25 cellular contexts compared by ENCODE assay signal in the genomic region with DNA sequence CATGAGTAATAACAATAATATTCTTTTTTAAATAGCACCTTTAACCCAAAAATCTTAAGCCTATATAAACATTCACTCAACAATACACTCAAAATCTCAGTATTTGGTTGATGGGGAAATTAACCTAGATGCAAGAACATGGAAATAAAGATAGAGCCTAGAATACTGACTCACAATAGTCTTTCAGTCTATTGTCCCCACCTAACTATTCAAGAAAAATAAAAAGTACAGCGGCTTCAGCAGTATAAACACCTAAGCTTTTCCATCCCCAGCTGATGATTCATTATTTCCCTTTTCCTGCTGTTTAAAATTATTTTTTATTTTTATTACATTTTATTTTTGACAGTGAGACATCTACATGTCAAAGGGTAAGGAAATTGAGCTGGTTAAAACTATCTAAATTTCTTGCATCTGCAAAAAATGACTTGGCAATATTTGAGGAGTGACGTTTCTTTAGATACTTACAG.
DNase-seq lines count a peak whose midpoint lies in the region; ATAC-seq, FAIRE-seq and TF ChIP-seq lines count a peak whose summit lies in the region.
"Had no signal": no experiment of that assay in that cellular context is flagged by ENCODE, and none has a peak within 500 bp of the region (broad histone marks: within the 10 kb centered on the region; RNA-seq: fewer than 3 reads in every experiment).

No MANE protein-coding gene starts in this region.

- no peak for TF ChIP-seq CTCF in endothelial cell of umbilical vein (IDR thresholded peaks at IDR 0.05; ENCODE audit: extremely low read depth in 1 of 2, insufficient read depth in 1 of 2, low read depth in 1 of 2, low read length in 2 of 2)
- no peak for TF ChIP-seq CTCF in tibial artery (IDR thresholded peaks at IDR 0.05)

- POLR2A ChIA-PET in endothelial cell of umbilical vein (lab: Charles Lee), result interaction anchor here (0.6 kb wide), 1 partner anchor 246 kb away, joined by 3 read pairs; no protein-coding TSS in a partner anchor

- intact Hi-C loops in endothelial cell of umbilical vein (cut with micrococcal nuclease) (loop anchor here (1.0 to 10.0 kb wide), 5 partner anchors 118 to 871 kb away; partner anchors contain the start of genes CDK14 and FZD1), tibial artery (cut with DNase I; ENCODE audit: low total_unique reads) (no loop called here)

- H3K9me3 Mint-ChIP-seq in stimulated activated effector memory CD8-positive, alpha-beta T cell treated with anti-CD3 and anti-CD28 coated beads, Interleukin-12 subunit alpha, Interleukin-12 subunit beta, amount 100 ng/mL, for 72 hours, result peaks cover 7% of the 10 kb centered on the region
- H3K9me3 Mint-ChIP-seq: activated CD4-positive, alpha-beta memory T cell treated with anti-CD3 and anti-CD28 coated beads for 36 hours; activated naive CD4-positive, alpha-beta T cell treated with anti-CD3 and anti-CD28 coated beads for 36 hours; activated T-helper 1 cell treated with anti-CD3 and anti-CD28 coated beads, Interleukin-12 subunit alpha, Interleukin-12 subunit beta, Interleukin-2, Interleukin-4 antibody, amounts not matched to agents 30 ng/mL and 10 ng/mL and 1 ng/mL, durations not matched to agents 14 hours and 24 hours and 36 hours; central memory CD8-positive, alpha-beta T cell; GM23338; mesothelial cell of epicardium had no signal

- peaks cover 25% of the 10 kb centered on the region for H3K4me1 ChIP-seq in endothelial cell of umbilical vein (ENCODE audit: control insufficient read depth, extremely low read depth, insufficient read depth, low read length)
- peaks cover 0 to 82% (median 26%) of the 10 kb centered on the region in 4 donors for H3K4me1 ChIP-seq in tibial artery
- H3K4me1 ChIP-seq: foreskin keratinocyte, left ventricle myocardium inferior, SJSA1, spleen had no signal

- no peak overlapping the region for H3K27ac Mint-ChIP-seq in stimulated activated effector memory CD8-positive, alpha-beta T cell treated with anti-CD3 and anti-CD28 coated beads, Interleukin-12 subunit alpha, Interleukin-12 subunit beta, amount 100 ng/mL, for 72 hours
- H3K27ac Mint-ChIP-seq: activated CD4-positive, alpha-beta memory T cell treated with anti-CD3 and anti-CD28 coated beads for 36 hours; activated naive CD4-positive, alpha-beta T cell treated with anti-CD3 and anti-CD28 coated beads for 36 hours; activated T-helper 1 cell treated with anti-CD3 and anti-CD28 coated beads, Interleukin-12 subunit alpha, Interleukin-12 subunit beta, Interleukin-2, Interleukin-4 antibody, amounts not matched to agents 30 ng/mL and 10 ng/mL and 1 ng/mL, durations not matched to agents 14 hours and 24 hours and 36 hours; GM23338; mesothelial cell of epicardium; naive thymus-derived CD4-positive, alpha-beta T cell had no signal

- no peaks in the 10 kb centered on the region for H3K79me2 ChIP-seq in endothelial cell of umbilical vein (ENCODE audit: control insufficient read depth, insufficient read depth, low read length)

- H3K9me1 ChIP-seq in endothelial cell of umbilical vein (replicated peaks; ENCODE audit: control insufficient read depth, extremely low read depth, insufficient read depth, low read length), result no peaks in the 10 kb centered on the region

- H3K4me3 ChIP-seq in endothelial cell of umbilical vein (replicated peaks in 1 of 3; ENCODE audit: insufficient read depth in 1 of 3, low read depth in 1 of 3, low read length in 3 of 3) (no peak overlapping the region), tibial artery (no peak overlapping the region)
- H3K4me3 ChIP-seq: GM23338, left ventricle myocardium inferior, SJSA1, spleen had no signal

- no peaks in the 10 kb centered on the region for H3K4me1 Mint-ChIP-seq in stimulated activated effector memory CD8-positive, alpha-beta T cell treated with anti-CD3 and anti-CD28 coated beads, Interleukin-12 subunit alpha, Interleukin-12 subunit beta, amount 100 ng/mL, for 72 hours
- H3K4me1 Mint-ChIP-seq: central memory CD8-positive, alpha-beta T cell; GM23338; naive thymus-derived CD4-positive, alpha-beta T cell had no signal

- peak; percentile 4 for DNase-seq in astrocyte of the hippocampus (ENCODE audit: low read depth, low spot score)
- peak; percentile 93 for DNase-seq in endothelial cell of umbilical vein (ENCODE audit: low read depth, low spot score)
- peak; percentile 79 to 85 for DNase-seq in lung microvascular endothelial cell (ENCODE audit: low read depth in 2 of 2)
- DNase-seq in tibial artery, result no peak
- no peak for DNase-seq in NCI-H2227 treated with DMSO at 0.1 percent for 48 hours (lab: John Stamatoyannopoulos, UW)
- no peak for DNase-seq in NCI-H774 (lab: John Stamatoyannopoulos, UW)
- no peak for DNase-seq in stimulated activated effector memory CD8-positive, alpha-beta T cell treated with anti-CD3 and anti-CD28 coated beads, Interleukin-12 subunit alpha, Interleukin-12 subunit beta, amount 100 ng/mL, for 72 hours (ENCODE audit: low spot score in 2 of 2)
- DNase-seq: activated CD4-positive, alpha-beta memory T cell treated with anti-CD3 and anti-CD28 coated beads for 36 hours; activated CD4-positive, CD25-positive, alpha-beta regulatory T cell treated with anti-CD3 and anti-CD28 coated beads, Interleukin-2, amount 50 U/mL, for 72 hours; activated CD8-positive, alpha-beta memory T cell treated with anti-CD3 and anti-CD28 coated beads, Interleukin-2, amount 50 U/mL, for 4 hours; activated naive CD4-positive, alpha-beta T cell treated with anti-CD3 and anti-CD28 coated beads for 36 hours; foreskin keratinocyte; hippocampal formation; KG1; left ventricle myocardium inferior; naive thymus-derived CD4-positive, alpha-beta T cell; NCI-H1417 treated with DMSO at 0.1 percent for 48 hours; NCI-H2081; NCI-H748 treated with DMSO at 0.1 percent for 48 hours; spleen had no signal

- H3K36me3 ChIP-seq in endothelial cell of umbilical vein (ENCODE audit: control insufficient read depth in 2 of 2, extremely low read depth in 1 of 2, insufficient read depth in 2 of 2, low read length in 2 of 2) (no peaks in the 10 kb centered on the region), tibial artery (no peaks in the 10 kb centered on the region)
- H3K36me3 ChIP-seq: left ventricle myocardium inferior, SJSA1, spleen had no signal

- ATAC-seq in stimulated activated effector memory CD8-positive, alpha-beta T cell treated with anti-CD3 and anti-CD28 coated beads, Interleukin-12 subunit alpha, Interleukin-12 subunit beta, amount 100 ng/mL, for 72 hours, result no peak
- ATAC-seq: foreskin keratinocyte; GM23338; naive thymus-derived CD4-positive, alpha-beta T cell had no signal

- no TSS peak for BruUV-seq in endothelial cell of umbilical vein (replicated peaks; lab: Mats Ljungman, UMichigan)

- peak overlapping the region; percentile 39 for H3K4me2 ChIP-seq in endothelial cell of umbilical vein (ENCODE audit: insufficient read depth, low read length)
- H3K4me2 ChIP-seq: GM23338 had no signal

- H4K20me1 ChIP-seq in endothelial cell of umbilical vein (replicated peaks; ENCODE audit: control insufficient read depth, extremely low read depth, insufficient read depth, low read length), result no peaks in the 10 kb centered on the region

- no peaks in the 10 kb centered on the region for H3K36me3 Mint-ChIP-seq in stimulated activated effector memory CD8-positive, alpha-beta T cell treated with anti-CD3 and anti-CD28 coated beads, Interleukin-12 subunit alpha, Interleukin-12 subunit beta, amount 100 ng/mL, for 72 hours
- H3K36me3 Mint-ChIP-seq: activated CD4-positive, alpha-beta memory T cell treated with anti-CD3 and anti-CD28 coated beads for 36 hours; mesothelial cell of epicardium; naive thymus-derived CD4-positive, alpha-beta T cell had no signal

- peak; percentile 81 for FAIRE-seq in endothelial cell of umbilical vein (lab: Jason Lieb, UNC)

- TF ChIP-seq POLR2A in endothelial cell of umbilical vein (IDR thresholded peaks at IDR 0.05; ENCODE audit: low read depth, low read length), result no peak

- H3K27ac ChIP-seq in endothelial cell of umbilical vein (ENCODE audit: insufficient read depth, low read depth, low read length), result peak overlapping the region; percentile 75
- H3K27ac ChIP-seq in tibial artery, result peak overlapping the region; percentile 23 to 60
- H3K27ac ChIP-seq: foreskin keratinocyte, left ventricle myocardium inferior, SJSA1, spleen had no signal

- dilution Hi-C loops in endothelial cell of umbilical vein (cut with MboI; ENCODE audit: extremely low pct_ligation_motif_present, low sequenced_read_pairs), result no loop called here

- no peak overlapping the region for H3K4me3 Mint-ChIP-seq in stimulated activated effector memory CD8-positive, alpha-beta T cell treated with anti-CD3 and anti-CD28 coated beads, Interleukin-12 subunit alpha, Interleukin-12 subunit beta, amount 100 ng/mL, for 72 hours
- H3K4me3 Mint-ChIP-seq: activated CD4-positive, alpha-beta memory T cell treated with anti-CD3 and anti-CD28 coated beads for 36 hours; activated naive CD4-positive, alpha-beta T cell treated with anti-CD3 and anti-CD28 coated beads for 36 hours; activated T-helper 1 cell treated with anti-CD3 and anti-CD28 coated beads, Interleukin-12 subunit alpha, Interleukin-12 subunit beta, Interleukin-2, Interleukin-4 antibody, amounts not matched to agents 30 ng/mL and 10 ng/mL and 1 ng/mL, durations not matched to agents 14 hours and 24 hours and 36 hours; central memory CD8-positive, alpha-beta T cell; GM23338; mesothelial cell of epicardium; naive thymus-derived CD4-positive, alpha-beta T cell had no signal

- H3K27me3 ChIP-seq in endothelial cell of umbilical vein (ENCODE audit: control insufficient read depth in 2 of 2, insufficient read depth in 2 of 2, low read length in 2 of 2) (no peaks in the 10 kb centered on the region), tibial artery (no peaks in the 10 kb centered on the region)
- H3K27me3 ChIP-seq: foreskin keratinocyte, SJSA1, spleen had no signal

- no peak overlapping the region for H2AFZ ChIP-seq in endothelial cell of umbilical vein (ENCODE audit: low read depth, low read length)
- H2AFZ ChIP-seq: GM23338 had no signal

- H3K9me3 ChIP-seq in endothelial cell of umbilical vein (replicated peaks; ENCODE audit: control insufficient read depth, insufficient read depth, low read length) (no peaks in the 10 kb centered on the region), tibial artery (no peaks in the 10 kb centered on the region)
- H3K9me3 ChIP-seq: left ventricle myocardium inferior, SJSA1, spleen had no signal

- CTCF ChIA-PET in endothelial cell of umbilical vein (lab: Charles Lee), result interaction anchor here (0.7 to 2.0 kb wide), 10 partner anchors 9 to 383 kb away, joined by 3 to 7 read pairs (median 4); no protein-coding TSS in a partner anchor

- H3K9ac ChIP-seq in endothelial cell of umbilical vein (replicated peaks; ENCODE audit: extremely low read depth, insufficient read depth, low read length), result peak overlapping the region; percentile 19

TF ChIP-seq in endothelial cell of umbilical vein, 7 proteins besides CTCF, POLR2A, EP300 and RAD21 (continues in another document):
- TF ChIP-seq EZH2 (IDR thresholded peaks at IDR 0.05; ENCODE audit: borderline replicate concordance, low read depth, low read length, severe bottlenecking) (no peak), MYC (IDR thresholded peaks at IDR 0.05; ENCODE audit: low read depth, low read length) (no peak), FOS (IDR thresholded peaks at IDR 0.05; ENCODE audit: borderline replicate concordance, insufficient read depth, low read length) (peak; percentile 77), JUN (IDR thresholded peaks at IDR 0.05; ENCODE audit: borderline replicate concordance, insufficient read depth, insufficient read length, low read depth) (peak; percentile 57)

Comparison
In these comparisons a context has a peak if more than half of its experiments do, and no peak if none do; other contexts are left out.
1. DNase-seq: peak in astrocyte of the hippocampus (single experiment), endothelial cell of umbilical vein (single experiment) and lung microvascular endothelial cell (2 of 2); none in tibial artery (0 of 2), NCI-H2227 treated with DMSO at 0.1 percent for 48 hours (single experiment), NCI-H774 (single experiment) and stimulated activated effector memory CD8-positive, alpha-beta T cell treated with anti-CD3 and anti-CD28 coated beads, Interleukin-12 subunit alpha, Interleukin-12 subunit beta, amount 100 ng/mL, for 72 hours (0 of 2).